Comparison of ENCODE assay signal across 8 cellular contexts in the genomic region with DNA sequence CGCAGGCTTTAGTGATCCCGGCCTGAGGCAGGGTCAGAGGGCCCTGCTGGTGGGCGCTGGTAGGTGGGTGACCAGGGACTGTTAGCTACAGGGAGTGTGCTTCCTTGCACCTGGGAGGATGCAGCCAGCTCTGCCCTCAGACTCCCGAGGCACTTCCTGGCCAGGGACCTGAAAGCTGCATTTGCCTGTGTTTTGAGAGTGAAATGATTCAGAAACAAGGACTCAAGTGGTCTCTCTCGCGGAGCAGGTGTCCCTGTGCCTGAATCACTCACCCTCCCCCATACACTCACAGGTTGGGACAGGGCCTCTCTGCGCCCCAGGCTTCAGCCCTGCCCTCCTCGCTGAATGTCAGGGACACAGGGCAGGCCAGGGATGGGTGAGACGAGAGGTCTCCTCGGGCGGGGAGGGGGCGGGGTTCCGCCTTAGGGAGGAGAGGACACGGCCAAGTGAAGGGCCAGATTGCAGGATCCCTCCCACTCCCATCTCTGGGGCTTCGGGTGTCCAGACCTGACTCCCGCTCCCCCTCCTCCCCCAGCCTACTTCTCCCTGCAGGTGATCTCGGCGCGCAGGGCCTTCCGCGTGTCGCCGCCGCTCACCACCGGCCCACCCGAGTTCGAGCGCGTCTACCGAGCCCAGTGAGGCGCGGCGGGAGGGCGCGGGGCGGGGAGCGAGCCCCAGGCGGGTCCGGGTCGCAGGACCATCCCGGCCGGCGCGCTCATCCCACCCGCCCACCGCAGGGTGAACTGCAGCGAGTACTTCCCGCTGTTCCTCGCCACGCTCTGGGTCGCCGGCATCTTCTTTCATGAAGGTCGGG. TPM values are rescaled to one million over a fixed set of nuclear protein-coding genes. Genes with fewer than 3 reads are reported as not detected.
DNase-seq lines count a peak whose midpoint lies in the region; ATAC-seq and TF ChIP-seq lines count a peak whose summit lies in the region.

No MANE protein-coding gene starts in this region.

- no peak for ATAC-seq in HG02571 (IDR thresholded peaks at IDR 0.05; ENCODE audit: unreplicated experiment)

- H3K36me3 ChIP-seq in KMS-11 (ENCODE audit: insufficient read depth) (no peaks in the 10 kb centered on the region), hepatocyte (replicated peaks; ENCODE audit: insufficient read depth, low read depth) (no peaks in the 10 kb centered on the region), smooth muscle cell (ENCODE audit: low read depth) (no peaks in the 10 kb centered on the region)

- H4K20me1 ChIP-seq in KMS-11 (ENCODE audit: insufficient read depth), result no peaks in the 10 kb centered on the region
- no peaks in the 10 kb centered on the region for H4K20me1 ChIP-seq in hepatocyte (ENCODE audit: insufficient read depth, poor library complexity, severe bottlenecking)
- no peaks in the 10 kb centered on the region for H4K20me1 ChIP-seq in smooth muscle cell (ENCODE audit: low read depth)

- H3K9ac ChIP-seq in KMS-11, result peak overlapping the region; percentile 6; the same call in 1 of the 2 replicates
- H3K9ac ChIP-seq in smooth muscle cell (ENCODE audit: low read depth), result peak overlapping the region; percentile 59

- H3K4me3 Mint-ChIP-seq in activated T-cell treated with anti-CD3 and anti-CD28 coated beads, Interleukin-2, amount 50 U/mL, for 24 hours, result peak overlapping the region; percentile 55

- H3K9me2 ChIP-seq in hepatocyte (replicated peaks; ENCODE audit: insufficient read depth), result no peaks in the 10 kb centered on the region

- peak; percentile 43 for DNase-seq in NCI-H2227 (lab: John Stamatoyannopoulos, UW; ENCODE audit: unreplicated experiment)
- no peak for DNase-seq in NCI-H2227 treated with DMSO at 0.1 percent for 48 hours (lab: John Stamatoyannopoulos, UW)
- DNase-seq in activated T-cell treated with anti-CD3 and anti-CD28 coated beads, Interleukin-2, amount 50 U/mL, for 24 hours, result peak; percentile 56
- peak; percentile 63 for DNase-seq in hepatocyte (ENCODE audit: low spot score)
- DNase-seq in smooth muscle cell (lab: John Stamatoyannopoulos, UW; ENCODE audit: unreplicated experiment), result no peak
- no peak for DNase-seq in stimulated activated CD4-positive, alpha-beta T cell treated with anti-CD3 and anti-CD28 coated beads, Interleukin-15, amount 100 ng/mL, for 24 hours

- H3K36me3 Mint-ChIP-seq in activated T-cell treated with anti-CD3 and anti-CD28 coated beads, Interleukin-2, amount 50 U/mL, for 24 hours (ENCODE audit: low read depth), result peaks cover 27% of the 10 kb centered on the region

- WGBS in hepatocyte (ENCODE audit: low lambda C conversion rate, missing lambda C conversion rate), result 20% methylated on average over 17 of the region's 53 CpGs
- WGBS in smooth muscle cell (ENCODE audit: low lambda C conversion rate), result 15% methylated on average over 21 of the region's 53 CpGs

- no peaks in the 10 kb centered on the region for H3K9me3 ChIP-seq in hepatocyte (ENCODE audit: low read depth)
- H3K9me3 ChIP-seq in smooth muscle cell (replicated peaks; ENCODE audit: low read depth), result no peaks in the 10 kb centered on the region

- no peaks in the 10 kb centered on the region for H3K27me3 Mint-ChIP-seq in activated T-cell treated with anti-CD3 and anti-CD28 coated beads, Interleukin-2, amount 50 U/mL, for 24 hours

- H2AFZ ChIP-seq in KMS-11 (ENCODE audit: low read depth) (peak overlapping the region; percentile 41; the same call in 1 of the 2 replicates), hepatocyte (peak overlapping the region; percentile 84), smooth muscle cell (ENCODE audit: low read depth) (no peak overlapping the region)

- H3K27me3 ChIP-seq in KMS-11 (ENCODE audit: insufficient read depth, low read depth), result no peaks in the 10 kb centered on the region
- H3K27me3 ChIP-seq in hepatocyte, result no peaks in the 10 kb centered on the region
- no peaks in the 10 kb centered on the region for H3K27me3 ChIP-seq in smooth muscle cell (ENCODE audit: low read depth)

- no peaks in the 10 kb centered on the region for H3K79me2 ChIP-seq in KMS-11 (ENCODE audit: insufficient read depth, low read depth)
- no peaks in the 10 kb centered on the region for H3K79me2 ChIP-seq in hepatocyte
- no peaks in the 10 kb centered on the region for H3K79me2 ChIP-seq in smooth muscle cell (ENCODE audit: low read depth)

- H3K27ac ChIP-seq in KMS-11 (no peak overlapping the region), hepatocyte (peak overlapping the region; percentile 94), smooth muscle cell (ENCODE audit: low read depth) (no peak overlapping the region)

- no peak overlapping the region for H3K4me3 ChIP-seq in KMS-11 (IDR thresholded peaks at IDR 0.05; ENCODE audit: insufficient read depth, low read depth, low read length)
- peak overlapping the region; percentile 50 for H3K4me3 ChIP-seq in hepatocyte
- peak overlapping the region; percentile 77 for H3K4me3 ChIP-seq in smooth muscle cell

- no peaks in the 10 kb centered on the region for H3F3A ChIP-seq in smooth muscle cell (ENCODE audit: low read depth)

- H3K4me1 ChIP-seq in KMS-11 (ENCODE audit: low read depth, poor library complexity, severe bottlenecking) (peaks cover 4% of the 10 kb centered on the region), hepatocyte (ENCODE audit: insufficient read depth) (peaks cover 10% of the 10 kb centered on the region), smooth muscle cell (ENCODE audit: low read depth) (peaks cover 4% of the 10 kb centered on the region)

- TF ChIP-seq CTCF in KMS-11 (conservative IDR thresholded peaks at IDR 0.05; ENCODE audit: low read depth, low read length) (no peak), hepatocyte (IDR thresholded peaks at IDR 0.05; ENCODE audit: poor library complexity) (no peak), smooth muscle cell (IDR thresholded peaks at IDR 0.05; ENCODE audit: borderline replicate concordance, insufficient read depth, poor library complexity, severe bottlenecking) (no peak)

- H3K4me1 Mint-ChIP-seq in activated T-cell treated with anti-CD3 and anti-CD28 coated beads, Interleukin-2, amount 50 U/mL, for 24 hours (ENCODE audit: low read depth), result peaks cover 30% of the 10 kb centered on the region

- H3K27ac Mint-ChIP-seq in activated T-cell treated with anti-CD3 and anti-CD28 coated beads, Interleukin-2, amount 50 U/mL, for 24 hours, result no peak overlapping the region

- H3K9me3 Mint-ChIP-seq in activated T-cell treated with anti-CD3 and anti-CD28 coated beads, Interleukin-2, amount 50 U/mL, for 24 hours, result no peaks in the 10 kb centered on the region

- peak overlapping the region; percentile 42 for H3K4me2 ChIP-seq in KMS-11
- H3K4me2 ChIP-seq in hepatocyte, result peak overlapping the region; percentile 99
- peak overlapping the region; percentile 100 for H3K4me2 ChIP-seq in smooth muscle cell

RNA-seq across cellular contexts. Expression of a gene that starts 1.5 kb away (rescaled TPM):
- 0.72 TPM in 1 of 2 replicates, not detected in the other for total RNA-seq in hepatocyte
- polyA plus RNA-seq in hepatocyte, result 3.7 and 6.5 TPM in 2 replicates
- not detected in 2 replicates for total RNA-seq in smooth muscle cell
- 0.83 TPM in 1 of 2 replicates, not detected in the other for polyA plus RNA-seq in smooth muscle cell

RNA-seq across cellular contexts. Expression of a gene that starts 11.4 kb away (rescaled TPM):
- 132 and 159 TPM in 2 replicates for total RNA-seq in hepatocyte
- 233 and 243 TPM in 2 replicates for polyA plus RNA-seq in hepatocyte
- 60.0 and 60.6 TPM in 2 replicates for total RNA-seq in smooth muscle cell
- polyA plus RNA-seq in smooth muscle cell, result 121 and 140 TPM in 2 replicates

RNA-seq across cellular contexts. Expression of a gene that starts 25.4 kb away (rescaled TPM):
- total RNA-seq in hepatocyte (372 and 402 TPM in 2 replicates), smooth muscle cell (114 and 129 TPM in 2 replicates)
- polyA plus RNA-seq in hepatocyte (641 and 727 TPM in 2 replicates), smooth muscle cell (159 and 262 TPM in 2 replicates)

Comparison
In these comparisons a context has a peak if more than half of its experiments do, and no peak if none do; other contexts are left out.
1. DNase-seq: peak in NCI-H2227 (single experiment), activated T-cell treated with anti-CD3 and anti-CD28 coated beads, Interleukin-2, amount 50 U/mL, for 24 hours (single experiment) and hepatocyte (single experiment); none in NCI-H2227 treated with DMSO at 0.1 percent for 48 hours (single experiment), smooth muscle cell (single experiment) and stimulated activated CD4-positive, alpha-beta T cell treated with anti-CD3 and anti-CD28 coated beads, Interleukin-15, amount 100 ng/mL, for 24 hours (single experiment).
2. H3K4me2 ChIP-seq: peak in every context shown above with its lines; median percentile 100 in smooth muscle cell; 99 in hepatocyte; 42 in KMS-11.